ENCODE assay signal across 8 cellular contexts in genomic region chr6:31203345-31203979, GRCh38. TPM values are rescaled to one million over a fixed set of nuclear protein-coding genes. Genes with fewer than 3 reads are reported as not detected.
DNase-seq lines count a peak whose midpoint lies in the region; ATAC-seq and TF ChIP-seq lines count a peak whose summit lies in the region.

No MANE protein-coding gene starts in this region.

- DNase-seq in NCI-H2029 treated with DMSO at 0.1 percent for 48 hours (lab: John Stamatoyannopoulos, UW) (peak; percentile 97), dermis blood vessel endothelial cell (peak; percentile 61), natural killer cell (peak; percentile 62), upper lobe of right lung (no peak), posterior vena cava (ENCODE audit: low spot score) (no peak)
- DNase-seq in activated CD4-positive, CD25-positive, alpha-beta regulatory T cell treated with anti-CD3 and anti-CD28 coated beads, Interleukin-2, amount 50 U/mL, for 16 hours (ENCODE audit: low read depth, low spot score): peak; percentile 37

- peaks cover 33 to 51% of the 10 kb centered on the region in 2 donors for H3K4me1 Mint-ChIP-seq in natural killer cell

- no peaks in the 10 kb centered on the region for H3K27me3 ChIP-seq in upper lobe of right lung

- H3K9me3 ChIP-seq in upper lobe of right lung: no peaks in the 10 kb centered on the region

- peak overlapping the region; percentile 97 to 99 for H3K27ac Mint-ChIP-seq in natural killer cell

- TF ChIP-seq CTCF in natural killer cell (IDR thresholded peaks at IDR 0.05) (no peak), upper lobe of right lung (IDR thresholded peaks at IDR 0.05) (no peak)

- peak; percentile 48 for ATAC-seq in GM18861 (IDR thresholded peaks at IDR 0.05; ENCODE audit: unreplicated experiment)
- ATAC-seq in HG02885 (IDR thresholded peaks at IDR 0.05; ENCODE audit: poor library complexity, unreplicated experiment): peak; percentile 58
- peak; percentile 63 to 89 (median 78) for ATAC-seq in natural killer cell
- peak; percentile 67 for ATAC-seq in upper lobe of right lung

- H3K36me3 Mint-ChIP-seq in natural killer cell: no peaks in the 10 kb centered on the region

- H3K9me3 Mint-ChIP-seq in natural killer cell: no peaks in the 10 kb centered on the region

- H3K4me3 Mint-ChIP-seq in natural killer cell: peak overlapping the region; percentile 97

- H3K27me3 Mint-ChIP-seq in natural killer cell (ENCODE audit: low read depth in 2 of 2): no peaks in the 10 kb centered on the region

- no peaks in the 10 kb centered on the region for H3K36me3 ChIP-seq in upper lobe of right lung

- peak overlapping the region; percentile 52 for H3K4me3 ChIP-seq in upper lobe of right lung

- H3K27ac ChIP-seq in upper lobe of right lung: peak overlapping the region; percentile 81

- intact Hi-C loops in natural killer cell (cut with micrococcal nuclease): no loop called here
- intact Hi-C loops in upper lobe of right lung (cut with DNase I): no loop called here
- intact Hi-C loops in posterior vena cava (cut with DNase I): no loop called here

- H3K4me1 ChIP-seq in upper lobe of right lung: peaks cover 34% of the 10 kb centered on the region

RNA-seq across cellular contexts. Expression of gene POU5F1, which starts 33.0 kb away (rescaled TPM):
- total RNA-seq in dermis blood vessel endothelial cell (0.68 TPM in 1 of 2 replicates, not detected in the other), natural killer cell (not detected), upper lobe of right lung (2.8 TPM), posterior vena cava (not detected)

RNA-seq across cellular contexts. Expression of gene TCF19, which starts 45.1 kb away (rescaled TPM):
- total RNA-seq in dermis blood vessel endothelial cell (15.8 and 39.1 TPM in 2 replicates), natural killer cell (10 to 100 TPM in 1 of 3 donors, 1 to 10 TPM in 2; 7.2 to 12.0 (median 9.2) TPM), upper lobe of right lung (4.5 TPM), posterior vena cava (1 to 10 TPM; 3.0 to 4.8 TPM)

RNA-seq across cellular contexts. Expression of gene CCHCR1, which starts 45.9 kb away (rescaled TPM):
- 12.3 and 18.1 TPM in 2 replicates for total RNA-seq in dermis blood vessel endothelial cell
- total RNA-seq in natural killer cell: 10 to 100 TPM; 13.0 to 20.7 (median 16.9) TPM
- total RNA-seq in upper lobe of right lung: 12.5 TPM
- total RNA-seq in posterior vena cava: 10 to 100 TPM in 1 of 2 donors, 1 to 10 TPM in 1; 9.6 to 13.4 TPM

Comparison
In these comparisons a context has a peak if more than half of its experiments do, and no peak if none do; other contexts are left out.
1. DNase-seq: peak in NCI-H2029 treated with DMSO at 0.1 percent for 48 hours (single experiment), activated CD4-positive, CD25-positive, alpha-beta regulatory T cell treated with anti-CD3 and anti-CD28 coated beads, Interleukin-2, amount 50 U/mL, for 16 hours (single experiment), dermis blood vessel endothelial cell (single experiment) and natural killer cell (single experiment); none in upper lobe of right lung (single experiment) and posterior vena cava (single experiment).
2. Peak in every context shown above with its lines, with median percentiles within 50 percentile points of each other: ATAC-seq.